26 cellular contexts compared by ENCODE assay signal in the genomic region with DNA sequence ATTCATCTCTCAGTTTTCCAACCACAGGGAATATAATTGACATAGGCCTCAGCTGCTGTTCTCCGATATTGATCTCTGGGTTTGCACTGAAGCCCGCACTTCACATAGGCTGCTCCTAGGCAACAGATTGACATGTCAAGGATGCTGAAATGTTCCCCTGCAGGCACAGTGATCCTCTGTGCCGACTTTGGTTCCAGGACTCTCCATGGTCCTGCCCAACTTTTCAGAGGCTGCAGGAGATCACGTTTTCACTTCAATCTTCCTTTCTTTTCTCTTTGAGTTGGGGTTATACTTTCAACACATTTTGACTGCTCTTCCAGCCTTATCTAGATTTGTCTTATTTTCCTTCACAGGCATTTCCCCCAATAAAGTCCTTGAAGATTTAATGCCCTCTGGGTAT.
"Had no signal": no experiment of that assay in that cellular context is flagged by ENCODE, and none has a peak within 500 bp of the region (broad histone marks: within the 10 kb centered on the region; RNA-seq: fewer than 3 reads in every experiment).

No MANE protein-coding gene starts in this region.

- H3K27me3 ChIP-seq: neural progenitor cell, ovary, right lobe of liver, sigmoid colon, stomach, thyroid gland, tibial nerve, upper lobe of left lung, vagina had no signal

- ATAC-seq: psoas muscle; right cardiac atrium; right lobe of liver; stimulated activated effector memory CD8-positive, alpha-beta T cell treated with anti-CD3 and anti-CD28 coated beads, Interleukin-12 subunit alpha, Interleukin-12 subunit beta, amount 100 ng/mL, for 72 hours; stimulated activated naive B cell treated with anti-CD40 and anti-IgM and Interleukin-4, amounts not matched to agents 10 μg/mL and 1 μg/mL and 100 μg/mL, for 72 hours had no signal

- H3K9me3 Mint-ChIP-seq: nephron had no signal

- H3K4me3 ChIP-seq: neural progenitor cell, ovary, psoas muscle, right lobe of liver, sigmoid colon, stomach, thoracic aorta, thyroid gland, tibial nerve, upper lobe of left lung, vagina had no signal

- H3K4me1 ChIP-seq: neural progenitor cell, parathyroid adenoma, psoas muscle, right lobe of liver, sigmoid colon, stomach, thyroid gland, tibial nerve, upper lobe of left lung, vagina had no signal

- H3K36me3 ChIP-seq: neural progenitor cell, ovary, right lobe of liver, sigmoid colon, stomach, thoracic aorta, thyroid gland, tibial nerve, upper lobe of left lung, vagina had no signal

- H3K27ac ChIP-seq: neural progenitor cell, ovary, parathyroid adenoma, psoas muscle, right lobe of liver, sigmoid colon, stomach, thoracic aorta, thyroid gland, tibial nerve, upper lobe of left lung, vagina had no signal

- H3K4me2 ChIP-seq: neural progenitor cell had no signal

- H3K4me3 Mint-ChIP-seq: nephron; neural progenitor cell; stimulated activated effector memory CD8-positive, alpha-beta T cell treated with anti-CD3 and anti-CD28 coated beads, Interleukin-12 subunit alpha, Interleukin-12 subunit beta, amount 100 ng/mL, for 72 hours; stimulated activated naive B cell treated with anti-CD40 and anti-IgM and Interleukin-4, amounts not matched to agents 10 μg/mL and 1 μg/mL and 100 μg/mL, for 72 hours; stimulated activated naive CD8-positive, alpha-beta T cell treated with anti-CD3 and anti-CD28 coated beads, Interleukin-15, Interleukin-2, amounts not matched to agents 100 ng/mL and 50 ng/mL, for 24 hours had no signal

- H3K27me3 Mint-ChIP-seq: progenitor cell of endocrine pancreas; stimulated activated naive B cell treated with anti-CD40 and anti-IgM and Interleukin-4, amounts not matched to agents 10 μg/mL and 1 μg/mL and 100 μg/mL, for 72 hours; stimulated activated naive CD8-positive, alpha-beta T cell treated with anti-CD3 and anti-CD28 coated beads, Interleukin-15, Interleukin-2, amounts not matched to agents 100 ng/mL and 50 ng/mL, for 24 hours had no signal

- H3K9ac ChIP-seq: neural progenitor cell, parathyroid adenoma had no signal

- H3K36me3 Mint-ChIP-seq: neural progenitor cell; stimulated activated effector memory CD8-positive, alpha-beta T cell treated with anti-CD3 and anti-CD28 coated beads, Interleukin-12 subunit alpha, Interleukin-12 subunit beta, amount 100 ng/mL, for 72 hours; stimulated activated naive B cell treated with anti-CD40 and anti-IgM and Interleukin-4, amounts not matched to agents 10 μg/mL and 1 μg/mL and 100 μg/mL, for 72 hours had no signal

- H3K4me1 Mint-ChIP-seq: nephron; neural progenitor cell; stimulated activated effector memory CD8-positive, alpha-beta T cell treated with anti-CD3 and anti-CD28 coated beads, Interleukin-12 subunit alpha, Interleukin-12 subunit beta, amount 100 ng/mL, for 72 hours; stimulated activated naive B cell treated with anti-CD40 and anti-IgM and Interleukin-4, amounts not matched to agents 10 μg/mL and 1 μg/mL and 100 μg/mL, for 72 hours had no signal

- H3K9me3 ChIP-seq: ovary, right lobe of liver, thoracic aorta, thyroid gland, vagina had no signal

- H3K79me2 ChIP-seq: parathyroid adenoma had no signal

- H2AFZ ChIP-seq: neural progenitor cell, parathyroid adenoma had no signal

- H3K27ac Mint-ChIP-seq: nephron; neural progenitor cell; progenitor cell of endocrine pancreas; stimulated activated effector memory CD8-positive, alpha-beta T cell treated with anti-CD3 and anti-CD28 coated beads, Interleukin-12 subunit alpha, Interleukin-12 subunit beta, amount 100 ng/mL, for 72 hours; stimulated activated naive B cell treated with anti-CD40 and anti-IgM and Interleukin-4, amounts not matched to agents 10 μg/mL and 1 μg/mL and 100 μg/mL, for 72 hours; stimulated activated naive CD8-positive, alpha-beta T cell treated with anti-CD3 and anti-CD28 coated beads, Interleukin-15, Interleukin-2, amounts not matched to agents 100 ng/mL and 50 ng/mL, for 24 hours had no signal

- DNase-seq: occipital lobe; ovary; psoas muscle; right cardiac atrium; right lobe of liver; sigmoid colon; small intestine; stimulated activated CD4-positive, alpha-beta T cell treated with anti-CD3 and anti-CD28 coated beads, Interleukin-15, amount 100 ng/mL, for 24 hours; stimulated activated CD4-positive, alpha-beta T cell treated with anti-CD3 and anti-CD28 coated beads, Interleukin-2, amount 100 ng/mL, for 24 hours; stimulated activated CD4-positive, alpha-beta T cell treated with anti-CD3 and anti-CD28 coated beads, Interleukin-2, amount 100 ng/mL, for 48 hours; stimulated activated CD4-positive, alpha-beta T cell treated with anti-CD3 and anti-CD28 coated beads, Interleukin-4, amount 100 ng/mL, for 24 hours; stimulated activated naive B cell treated with anti-CD40 and anti-IgM and Interleukin-4, amounts not matched to agents 10 μg/mL and 1 μg/mL and 100 μg/mL, for 72 hours; stimulated activated naive CD4-positive, alpha-beta T cell treated with Interleukin-2 at 50 U/mL for 16 hours; stomach; thyroid gland; trophoblast cell; upper lobe of left lung had no signal
